2 cellular contexts compared by ENCODE assay signal in the genomic region with DNA sequence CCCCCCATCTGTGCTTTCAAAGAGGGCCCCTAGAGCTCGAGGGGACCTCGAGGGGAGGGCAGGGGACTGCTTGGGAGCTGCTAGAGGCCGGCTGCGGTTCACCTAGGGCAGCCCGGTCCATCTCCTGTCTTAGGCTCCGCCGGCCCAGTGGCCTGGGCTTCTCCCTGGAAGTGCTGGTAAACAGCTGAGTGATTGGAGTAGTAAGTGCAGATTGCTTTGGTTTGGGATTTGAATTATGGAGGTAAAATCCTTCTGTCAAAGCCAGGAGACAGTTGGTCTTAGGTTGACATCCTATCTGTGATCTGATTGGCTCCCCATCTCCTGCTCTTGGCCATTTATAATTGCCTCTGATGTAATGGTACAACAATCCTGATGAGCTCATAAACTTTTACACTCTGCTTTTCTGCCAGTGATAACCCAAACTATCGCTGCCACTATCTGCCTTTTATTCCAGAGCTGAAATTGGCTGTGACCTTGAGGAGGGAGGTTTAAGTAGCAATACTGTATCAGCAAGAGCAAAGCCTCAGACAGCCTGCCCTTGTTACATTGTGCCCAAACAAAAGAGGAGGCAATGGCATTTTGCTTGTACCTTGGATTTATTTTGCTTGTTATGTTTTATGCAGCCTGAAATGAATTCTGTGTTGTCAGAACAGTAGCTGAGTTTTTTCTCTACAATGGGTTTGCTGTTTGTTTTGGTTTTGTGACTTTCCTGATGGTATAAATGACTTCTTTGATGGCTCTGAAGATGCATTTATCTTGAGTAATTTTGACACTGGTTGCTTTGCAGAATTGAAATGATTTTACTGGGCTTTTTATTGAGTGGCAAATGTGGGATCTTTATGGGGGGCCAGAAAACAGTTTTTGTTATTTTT.
A peak's percentile ranks its signal among the peaks of the same experiment; 100 is the strongest.
TF ChIP-seq lines count a peak whose summit lies in the region.

No MANE protein-coding gene starts in this region.

TF ChIP-seq in HEK293, 187 proteins besides CTCF, POLR2A, EP300 and RAD21 (continues in another document):
- TF ChIP-seq SCRT2 (tag by site-specific recombination; IDR thresholded peaks at IDR 0.05), result peak; percentile 53
- TF ChIP-seq ZNF140 (tag by site-specific recombination; IDR thresholded peaks at IDR 0.05), result no peak
- peak; percentile 78; the same call in 1 of the 2 replicates for TF ChIP-seq KLF8 (tag by site-specific recombination; IDR thresholded peaks at IDR 0.05)
- TF ChIP-seq ZNF548 (tag by site-specific recombination; IDR thresholded peaks at IDR 0.05), result no peak
- TF ChIP-seq GLI4 (tag by site-specific recombination; IDR thresholded peaks at IDR 0.05), result no peak
- TF ChIP-seq ZNF600 (tag by site-specific recombination; IDR thresholded peaks at IDR 0.05), result peak; percentile 94
- TF ChIP-seq GLIS1 (tag by site-specific recombination; IDR thresholded peaks at IDR 0.05), result peak; percentile 66
- TF ChIP-seq SALL2 (tag by site-specific recombination; IDR thresholded peaks at IDR 0.05; ENCODE audit: borderline replicate concordance), result no peak
- no peak for TF ChIP-seq ZNF211 (tag by site-specific recombination; IDR thresholded peaks at IDR 0.05; ENCODE audit: low read depth)
- TF ChIP-seq ZNF324 (tag by site-specific recombination; IDR thresholded peaks at IDR 0.05), result peak; percentile 90; the same call in 1 of the 2 replicates
- TF ChIP-seq ZSCAN23 (tag by site-specific recombination; IDR thresholded peaks at IDR 0.05), result peak; percentile 32; the same call in 1 of the 2 replicates
- TF ChIP-seq ZNF350 (tag by site-specific recombination; IDR thresholded peaks at IDR 0.05), result no peak
- TF ChIP-seq ZNF10 (tag by site-specific recombination; IDR thresholded peaks at IDR 0.05), result no peak
- TF ChIP-seq, protein P1, sequence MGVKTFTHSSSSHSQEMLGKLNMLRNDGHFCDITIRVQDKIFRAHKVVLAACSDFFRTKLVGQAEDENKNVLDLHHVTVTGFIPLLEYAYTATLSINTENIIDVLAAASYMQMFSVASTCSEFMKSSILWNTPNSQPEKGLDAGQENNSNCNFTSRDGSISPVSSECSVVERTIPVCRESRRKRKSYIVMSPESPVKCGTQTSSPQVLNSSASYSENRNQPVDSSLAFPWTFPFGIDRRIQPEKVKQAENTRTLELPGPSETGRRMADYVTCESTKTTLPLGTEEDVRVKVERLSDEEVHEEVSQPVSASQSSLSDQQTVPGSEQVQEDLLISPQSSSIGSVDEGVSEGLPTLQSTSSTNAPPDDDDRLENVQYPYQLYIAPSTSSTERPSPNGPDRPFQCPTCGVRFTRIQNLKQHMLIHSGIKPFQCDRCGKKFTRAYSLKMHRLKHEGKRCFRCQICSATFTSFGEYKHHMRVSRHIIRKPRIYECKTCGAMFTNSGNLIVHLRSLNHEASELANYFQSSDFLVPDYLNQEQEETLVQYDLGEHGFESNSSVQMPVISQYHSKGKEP (tag by site-specific recombination; IDR thresholded peaks at IDR 0.05), result peak; percentile 37; the same call in 1 of the 2 replicates
- TF ChIP-seq ZNF701 (tag by site-specific recombination; IDR thresholded peaks at IDR 0.05), result no peak
- peak; percentile 68 for TF ChIP-seq ZNF561 (tag by site-specific recombination; IDR thresholded peaks at IDR 0.05; ENCODE audit: borderline replicate concordance)
- peak; percentile 57; the same call in 1 of the 2 replicates for TF ChIP-seq ZNF558 (tag by site-specific recombination; IDR thresholded peaks at IDR 0.05)
- TF ChIP-seq, protein P2, sequence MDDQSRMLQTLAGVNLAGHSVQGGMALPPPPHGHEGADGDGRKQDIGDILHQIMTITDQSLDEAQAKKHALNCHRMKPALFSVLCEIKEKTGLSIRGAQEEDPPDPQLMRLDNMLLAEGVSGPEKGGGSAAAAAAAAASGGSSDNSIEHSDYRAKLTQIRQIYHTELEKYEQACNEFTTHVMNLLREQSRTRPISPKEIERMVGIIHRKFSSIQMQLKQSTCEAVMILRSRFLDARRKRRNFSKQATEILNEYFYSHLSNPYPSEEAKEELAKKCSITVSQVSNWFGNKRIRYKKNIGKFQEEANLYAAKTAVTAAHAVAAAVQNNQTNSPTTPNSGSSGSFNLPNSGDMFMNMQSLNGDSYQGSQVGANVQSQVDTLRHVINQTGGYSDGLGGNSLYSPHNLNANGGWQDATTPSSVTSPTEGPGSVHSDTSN (CRISPR knock-in tag; IDR thresholded peaks at IDR 0.05), result no peak
- TF ChIP-seq ZNF311 (tag by site-specific recombination; IDR thresholded peaks at IDR 0.05; ENCODE audit: borderline replicate concordance), result no peak
- TF ChIP-seq ZXDB (tag by site-specific recombination; IDR thresholded peaks at IDR 0.05), result peak; percentile 94
- no peak for TF ChIP-seq EGR2 (tag by site-specific recombination; IDR thresholded peaks at IDR 0.05; ENCODE audit: low read depth)
- peak; percentile 13; the same call in 1 of the 2 replicates for TF ChIP-seq ZNF610 (tag by site-specific recombination; IDR thresholded peaks at IDR 0.05; ENCODE audit: borderline replicate concordance)
- TF ChIP-seq ZNF792 (tag by site-specific recombination; IDR thresholded peaks at IDR 0.05), result no peak
- no peak for TF ChIP-seq ZNF19 (tag by site-specific recombination; IDR thresholded peaks at IDR 0.05; ENCODE audit: low read depth)
- no peak for TF ChIP-seq ZNF146 (tag by site-specific recombination; IDR thresholded peaks at IDR 0.05)
- TF ChIP-seq, protein P3, sequence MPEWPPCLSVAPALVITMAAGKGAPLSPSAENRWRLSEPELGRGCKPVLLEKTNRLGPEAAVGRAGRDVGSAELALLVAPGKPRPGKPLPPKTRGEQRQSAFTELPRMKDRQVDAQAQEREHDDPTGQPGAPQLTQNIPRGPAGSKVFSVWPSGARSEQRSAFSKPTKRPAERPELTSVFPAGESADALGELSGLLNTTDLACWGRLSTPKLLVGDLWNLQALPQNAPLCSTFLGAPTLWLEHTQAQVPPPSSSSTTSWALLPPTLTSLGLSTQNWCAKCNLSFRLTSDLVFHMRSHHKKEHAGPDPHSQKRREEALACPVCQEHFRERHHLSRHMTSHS (tag by site-specific recombination; IDR thresholded peaks at IDR 0.05), result no peak
- TF ChIP-seq MYNN (tag by site-specific recombination; IDR thresholded peaks at IDR 0.05; ENCODE audit: borderline replicate concordance), result no peak
- TF ChIP-seq ZNF48 (tag by site-specific recombination; IDR thresholded peaks at IDR 0.05), result no peak
- peak; percentile 65; the same call in 1 of the 2 replicates for TF ChIP-seq ZNF76 (tag by site-specific recombination; IDR thresholded peaks at IDR 0.05; ENCODE audit: borderline replicate concordance, low read depth)
- no peak for TF ChIP-seq ZNF202 (tag by site-specific recombination; IDR thresholded peaks at IDR 0.05; ENCODE audit: borderline replicate concordance)
- TF ChIP-seq ZNF366 (tag by site-specific recombination; conservative IDR thresholded peaks at IDR 0.05), result peak; percentile 100
- no peak for TF ChIP-seq ZBTB7A (tag by site-specific recombination; IDR thresholded peaks at IDR 0.05; ENCODE audit: low read depth)
- TF ChIP-seq ZNF121 (tag by site-specific recombination; IDR thresholded peaks at IDR 0.05), result peak; percentile 71; the same call in 1 of the 2 replicates
- no peak for TF ChIP-seq ZIC2 (tag by site-specific recombination; IDR thresholded peaks at IDR 0.05)
- TF ChIP-seq ZNF423 (tag by site-specific recombination; IDR thresholded peaks at IDR 0.05), result no peak
- peak; percentile 64 for TF ChIP-seq ZNF184 (tag by site-specific recombination; IDR thresholded peaks at IDR 0.05)
- no peak for TF ChIP-seq ZNF624 (tag by site-specific recombination; IDR thresholded peaks at IDR 0.05)
- peak; percentile 88 for TF ChIP-seq ZNF394 (tag by site-specific recombination; IDR thresholded peaks at IDR 0.05; ENCODE audit: borderline replicate concordance)
- no peak for TF ChIP-seq ZNF221 (tag by site-specific recombination; IDR thresholded peaks at IDR 0.05; ENCODE audit: borderline replicate concordance)
- no peak for TF ChIP-seq ZBTB1 (tag by site-specific recombination; IDR thresholded peaks at IDR 0.05)

TF ChIP-seq in endothelial cell of umbilical vein, 7 proteins besides CTCF, POLR2A, EP300 and RAD21:
- TF ChIP-seq FOS (IDR thresholded peaks at IDR 0.05; ENCODE audit: borderline replicate concordance, insufficient read depth, low read length), result peak; percentile 4
- peak; percentile 47 for TF ChIP-seq POLR2AphosphoS5 (IDR thresholded peaks at IDR 0.05; ENCODE audit: insufficient read depth, low read depth, low read length)
- peak; percentile 70 for TF ChIP-seq JUN (IDR thresholded peaks at IDR 0.05; ENCODE audit: borderline replicate concordance, insufficient read depth, insufficient read length, low read depth)
- TF ChIP-seq, protein P4, sequence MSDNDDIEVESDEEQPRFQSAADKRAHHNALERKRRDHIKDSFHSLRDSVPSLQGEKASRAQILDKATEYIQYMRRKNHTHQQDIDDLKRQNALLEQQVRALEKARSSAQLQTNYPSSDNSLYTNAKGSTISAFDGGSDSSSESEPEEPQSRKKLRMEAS (IDR thresholded peaks at IDR 0.05; ENCODE audit: insufficient read depth, insufficient read length), result no peak
- no peak for TF ChIP-seq MYC (IDR thresholded peaks at IDR 0.05; ENCODE audit: low read depth, low read length)
- peak; percentile 11 for TF ChIP-seq GATA2 (IDR thresholded peaks at IDR 0.05; ENCODE audit: insufficient read depth, insufficient read length, low read depth, low read length)
- no peak for TF ChIP-seq EZH2 (IDR thresholded peaks at IDR 0.05; ENCODE audit: borderline replicate concordance, low read depth, low read length, severe bottlenecking)
